ENCODE assay signal across 12 cellular contexts in genomic region chr10:95278061-95278988, GRCh38. TPM values are rescaled to one million over a fixed set of nuclear protein-coding genes. Genes with fewer than 3 reads are reported as not detected.
A peak's percentile ranks its signal among the peaks of the same experiment; 100 is the strongest.
DNase-seq lines count a peak whose midpoint lies in the region; ATAC-seq, FAIRE-seq and TF ChIP-seq lines count a peak whose summit lies in the region.
"Had no signal": no experiment of that assay in that cellular context is flagged by ENCODE, and none has a peak within 500 bp of the region (broad histone marks: within the 10 kb centered on the region; RNA-seq: fewer than 3 reads in every experiment).

No MANE protein-coding gene starts in this region.

- CTCF ChIA-PET in HepG2 (lab: Yijun Ruan, JAX; ENCODE audit: low intra/inter-chr PET ratio, low total read pairs), result no interaction called here

- H3K4me3 ChIP-seq in breast epithelium (no peak overlapping the region), HepG2 (replicated peaks in 1 of 3; ENCODE audit: insufficient read depth in 1 of 3, low read depth in 2 of 3, low read length in 3 of 3) (no peak overlapping the region)
- H3K4me3 ChIP-seq: PC-9 had no signal

- no peak for TF ChIP-seq POLR2A in breast epithelium (IDR thresholded peaks at IDR 0.05)
- TF ChIP-seq POLR2A in HepG2 (IDR thresholded peaks at IDR 0.05; ENCODE audit: insufficient read depth in 1 of 2, low read depth in 2 of 2, low read length in 2 of 2), result no peak

- H3K27me3 ChIP-seq in breast epithelium (no peaks in the 10 kb centered on the region), HepG2 (ENCODE audit: control insufficient read depth in 1 of 2, insufficient read depth in 2 of 2, low read length in 2 of 2) (no peaks in the 10 kb centered on the region)

- in situ Hi-C loops in HepG2 (cut with HindIII; ENCODE audit: extremely low pct_ligation_motif_present, low pct_unique_long_range_greater_than_20kb), result no loop called here

- H3K4me2 ChIP-seq in HepG2 (ENCODE audit: low read depth, low read length), result peak overlapping the region; percentile 52
- H3K4me2 ChIP-seq: PC-9 had no signal

- no peak overlapping the region for H2AFZ ChIP-seq in HepG2 (ENCODE audit: low read length)
- H2AFZ ChIP-seq: PC-9 had no signal

- H3K4me1 ChIP-seq in breast epithelium, result peaks cover 3 to 7% of the 10 kb centered on the region in 2 donors
- H3K4me1 ChIP-seq in HepG2 (ENCODE audit: insufficient read depth, low read length), result peaks cover 99% of the 10 kb centered on the region

- H3K79me2 ChIP-seq in HepG2 (ENCODE audit: insufficient read depth, low read length), result peaks cover 92% of the 10 kb centered on the region

- DNase-seq in HFFc6 (no peak), breast epithelium (ENCODE audit: low spot score in 2 of 2) (no peak), HepG2 (ENCODE audit: low spot score) (peak; percentile 92), cortex of kidney (lab: John Stamatoyannopoulos, UW) (no peak), HTR-8/SVneo (ENCODE audit: insufficient read length, low spot score) (no peak), NCI-H187 treated with DMSO at 0.1 percent for 48 hours (lab: John Stamatoyannopoulos, UW) (no peak)
- DNase-seq: activated CD4-positive, alpha-beta T cell treated with anti-CD3 and anti-CD28 coated beads for 1 hour; NCI-H1694; PC-9 had no signal

- H3K9me3 ChIP-seq in breast epithelium (no peaks in the 10 kb centered on the region), HepG2 (ENCODE audit: low read length) (no peaks in the 10 kb centered on the region)

- TF ChIP-seq EP300 in HepG2 (IDR thresholded peaks at IDR 0.05; ENCODE audit: low read depth in 2 of 2, low read length in 2 of 2) (peak; percentile 69 to 95; a peak in 3 of 4 replicates), HepG2 (CRISPR knock-in tag; IDR thresholded peaks at IDR 0.05; ENCODE audit: borderline replicate concordance) (peak; percentile 97)

- H3K27ac ChIP-seq in breast epithelium (peak overlapping the region; percentile 81 to 88), HepG2 (ENCODE audit: extremely low read length, insufficient read depth, low read length) (peak overlapping the region; percentile 68)
- H3K27ac ChIP-seq: PC-9 had no signal

- WGBS in HepG2 (ENCODE audit: low lambda C conversion rate), result 33% methylated on average over 5 of the region's 6 CpGs

- ATAC-seq in HepG2, result peak; percentile 61
- no peak for ATAC-seq in stimulated activated memory B cell treated with anti-CD40 and anti-IgM and Interleukin-4, amounts not matched to agents 10 μg/mL and 1 μg/mL and 100 μg/mL, for 72 hours
- ATAC-seq in GM19467 (IDR thresholded peaks at IDR 0.05; ENCODE audit: unreplicated experiment), result no peak

- H3K9me3 Mint-ChIP-seq in HFFc6, result no peaks in the 10 kb centered on the region
- no peaks in the 10 kb centered on the region for H3K9me3 Mint-ChIP-seq in stimulated activated memory B cell treated with anti-CD40 and anti-IgM and Interleukin-4, amounts not matched to agents 10 μg/mL and 1 μg/mL and 100 μg/mL, for 72 hours
- H3K9me3 Mint-ChIP-seq: activated naive CD4-positive, alpha-beta T cell treated with anti-CD3 and anti-CD28 coated beads, Interleukin-2, amount 50 U/mL, for 24 hours had no signal

- POLR2A ChIA-PET in HepG2 (lab: Yijun Ruan, JAX), result interaction anchor here (0.8 to 5.9 kb wide), 7 partner anchors 8 to 72 kb away, joined by 3 to 41 read pairs (median 5); partner anchors contain the start of gene PDLIM1

- H4K20me1 ChIP-seq in HepG2 (ENCODE audit: insufficient read depth, low read length), result peaks cover 12% of the 10 kb centered on the region; the same call in 1 of the 2 replicates

- H3K27ac Mint-ChIP-seq in HFFc6, result peak overlapping the region; percentile 88
- peak overlapping the region; percentile 65 for H3K27ac Mint-ChIP-seq in stimulated activated memory B cell treated with anti-CD40 and anti-IgM and Interleukin-4, amounts not matched to agents 10 μg/mL and 1 μg/mL and 100 μg/mL, for 72 hours
- H3K27ac Mint-ChIP-seq: activated naive CD4-positive, alpha-beta T cell treated with anti-CD3 and anti-CD28 coated beads, Interleukin-2, amount 50 U/mL, for 24 hours had no signal

- peaks cover 86% of the 10 kb centered on the region for H3K4me1 Mint-ChIP-seq in HFFc6 (ENCODE audit: low read depth)
- peaks cover 83% of the 10 kb centered on the region for H3K4me1 Mint-ChIP-seq in stimulated activated memory B cell treated with anti-CD40 and anti-IgM and Interleukin-4, amounts not matched to agents 10 μg/mL and 1 μg/mL and 100 μg/mL, for 72 hours
- H3K4me1 Mint-ChIP-seq: activated naive CD4-positive, alpha-beta T cell treated with anti-CD3 and anti-CD28 coated beads, Interleukin-2, amount 50 U/mL, for 24 hours had no signal

- H3K27me3 Mint-ChIP-seq in HFFc6 (ENCODE audit: insufficient read depth), result no peaks in the 10 kb centered on the region; the same call in 1 of the 2 replicates
- no peaks in the 10 kb centered on the region for H3K27me3 Mint-ChIP-seq in stimulated activated memory B cell treated with anti-CD40 and anti-IgM and Interleukin-4, amounts not matched to agents 10 μg/mL and 1 μg/mL and 100 μg/mL, for 72 hours
- H3K27me3 Mint-ChIP-seq: activated naive CD4-positive, alpha-beta T cell treated with anti-CD3 and anti-CD28 coated beads, Interleukin-2, amount 50 U/mL, for 24 hours had no signal

- H3K9ac ChIP-seq in HepG2 (ENCODE audit: insufficient read depth, low read depth, low read length), result peak overlapping the region; percentile 26

- peak; percentile 10; the same call in 1 of the 2 replicates for TF ChIP-seq RAD21 in HepG2 (CRISPR knock-in tag; IDR thresholded peaks at IDR 0.05)

- BruUV-seq in HepG2 (replicated peaks; lab: Mats Ljungman, UMichigan), result no TSS peak

- H3K36me3 ChIP-seq in breast epithelium, result no peaks in the 10 kb centered on the region
- no peaks in the 10 kb centered on the region; a peak in 1 of 5 replicates for H3K36me3 ChIP-seq in HepG2 (replicated peaks in 1 of 2; ENCODE audit: control insufficient read depth in 1 of 2, insufficient read depth in 2 of 2, low read length in 2 of 2)

- FAIRE-seq in HepG2 (lab: Jason Lieb, UNC) (peak; percentile 81), HTR-8/SVneo (lab: Jason Lieb, UNC) (no peak)

- no peak for TF ChIP-seq CTCF in HFFc6 (IDR thresholded peaks at IDR 0.05)
- TF ChIP-seq CTCF in breast epithelium (IDR thresholded peaks at IDR 0.05), result no peak
- TF ChIP-seq CTCF in HepG2 (CRISPR knock-in tag; IDR thresholded peaks at IDR 0.05), result no peak

- 0 out of 2 replicates have a peak overlapping the region, but pooled peaks have one; percentile 44 for H3K4me3 Mint-ChIP-seq in HFFc6
- H3K4me3 Mint-ChIP-seq in stimulated activated memory B cell treated with anti-CD40 and anti-IgM and Interleukin-4, amounts not matched to agents 10 μg/mL and 1 μg/mL and 100 μg/mL, for 72 hours, result no peak overlapping the region
- H3K4me3 Mint-ChIP-seq: activated naive CD4-positive, alpha-beta T cell treated with anti-CD3 and anti-CD28 coated beads, Interleukin-2, amount 50 U/mL, for 24 hours had no signal

- intact Hi-C loops in breast epithelium (cut with DNase I; ENCODE audit: low total_unique reads) (no loop called here), HepG2 (cut with micrococcal nuclease; ENCODE audit: unreplicated experiment) (no loop called here)

- H3K36me3 Mint-ChIP-seq in HFFc6 (ENCODE audit: low read depth), result peaks cover 12% of the 10 kb centered on the region
- H3K36me3 Mint-ChIP-seq in stimulated activated memory B cell treated with anti-CD40 and anti-IgM and Interleukin-4, amounts not matched to agents 10 μg/mL and 1 μg/mL and 100 μg/mL, for 72 hours, result peaks cover 15% of the 10 kb centered on the region
- H3K36me3 Mint-ChIP-seq: activated naive CD4-positive, alpha-beta T cell treated with anti-CD3 and anti-CD28 coated beads, Interleukin-2, amount 50 U/mL, for 24 hours had no signal

TF ChIP-seq in HepG2, 621 proteins besides CTCF, POLR2A, EP300 and RAD21 (continues in another document):
- no peak for TF ChIP-seq STAT5B (CRISPR knock-in tag; IDR thresholded peaks at IDR 0.05)
- TF ChIP-seq EEA1 (CRISPR knock-in tag; IDR thresholded peaks at IDR 0.05; ENCODE audit: borderline replicate concordance), result no peak
- no peak for TF ChIP-seq JDP2 (CRISPR knock-in tag; IDR thresholded peaks at IDR 0.05; ENCODE audit: borderline replicate concordance)
- TF ChIP-seq, protein P1, sequence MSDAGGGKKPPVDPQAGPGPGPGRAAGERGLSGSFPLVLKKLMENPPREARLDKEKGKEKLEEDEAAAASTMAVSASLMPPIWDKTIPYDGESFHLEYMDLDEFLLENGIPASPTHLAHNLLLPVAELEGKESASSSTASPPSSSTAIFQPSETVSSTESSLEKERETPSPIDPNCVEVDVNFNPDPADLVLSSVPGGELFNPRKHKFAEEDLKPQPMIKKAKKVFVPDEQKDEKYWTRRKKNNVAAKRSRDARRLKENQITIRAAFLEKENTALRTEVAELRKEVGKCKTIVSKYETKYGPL (CRISPR knock-in tag; IDR thresholded peaks at IDR 0.05), result no peak
- no peak for TF ChIP-seq MAFK (conservative IDR thresholded peaks at IDR 0.05 in 1 of 2, IDR thresholded peaks at IDR 0.05 in 1 of 2; ENCODE audit: low read length in 2 of 2)
- no peak for TF ChIP-seq ZNF530 (CRISPR knock-in tag; IDR thresholded peaks at IDR 0.05; ENCODE audit: low read depth)

RNA-seq across cellular contexts. Expression of gene PDLIM1, which starts 12.5 kb away (rescaled TPM):
- total RNA-seq in HFFc6 (2021; fragmentation: NEBNext Ultra II Directional; extraction: Animal tissue kit (Norgen Biotek cat#: 25700)), result 100 to 1,000 TPM; 131 to 163 (median 154) TPM
- total RNA-seq in breast epithelium, result 100 to 1,000 TPM in 1 of 3 donors, 10 to 100 TPM in 2; 80.8 to 143 (median 87.7) TPM
- total RNA-seq in HepG2 (2016; rRNA removed; fragmentation: Illumina TruSeq; extraction: Trizol), result 123 and 183 TPM in 2 replicates
- 60.3 and 60.8 TPM in 2 replicates for total RNA-seq in HepG2 (2016; cell fraction: cytosol; rRNA removed; fragmentation: Illumina TruSeq; extraction: Trizol; ENCODE audit: low read depth)
- total RNA-seq in HepG2 (2016; cell fraction: insoluble cytoplasmic fraction; rRNA removed; fragmentation: Illumina TruSeq; extraction: Trizol), result 116 and 166 TPM in 2 replicates
- total RNA-seq in HepG2 (2016; cell fraction: membrane; rRNA removed; fragmentation: Illumina TruSeq; extraction: Trizol), result 123 and 134 TPM in 2 replicates
- 78.1 and 97.1 TPM in 2 replicates for total RNA-seq in HepG2 (2016; cell fraction: nucleus; rRNA removed; fragmentation: Illumina TruSeq; extraction: Trizol)
- 109 and 119 TPM in 2 replicates for polyA plus RNA-seq in HepG2 (2011; rRNA removed)
- polyA plus RNA-seq in HepG2 (2011; cell fraction: cytosol; rRNA removed), result 149 and 160 TPM in 2 replicates
- polyA plus RNA-seq in HepG2 (2011; cell fraction: nucleus; rRNA removed), result 55.5 and 63.7 TPM in 2 replicates
- polyA plus RNA-seq in HepG2 (2012), result 173 and 180 TPM in 2 replicates
- 184 TPM in 2 replicates for polyA plus RNA-seq in HepG2 (2016; cell fraction: cytosol; fragmentation: Illumina TruSeq; extraction: Trizol; ENCODE audit: low read depth)
- 383 and 451 TPM in 2 replicates for polyA plus RNA-seq in HepG2 (2016; cell fraction: insoluble cytoplasmic fraction; fragmentation: Illumina TruSeq; extraction: Trizol; ENCODE audit: low read depth)
- polyA plus RNA-seq in HepG2 (2016; cell fraction: membrane; fragmentation: Illumina TruSeq; extraction: Trizol; ENCODE audit: low read depth), result 281 and 307 TPM in 2 replicates
- 213 and 214 TPM in 2 replicates for polyA plus RNA-seq in HepG2 (2016; cell fraction: nucleus; fragmentation: Illumina TruSeq; extraction: Trizol; ENCODE audit: insufficient read depth, low read depth)
- polyA minus RNA-seq in HepG2 (2011; rRNA and poly(A)+ RNA removed; ENCODE audit: low replicate concordance), result 16.6 and 146 TPM in 2 replicates
- 132 and 136 TPM in 2 replicates for polyA minus RNA-seq in HepG2 (2011; cell fraction: cytosol; rRNA and poly(A)+ RNA removed)
- polyA minus RNA-seq in HepG2 (2011; cell fraction: nucleus; rRNA and poly(A)+ RNA removed), result 53.7 and 70.4 TPM in 2 replicates
